ENCODE assay signal across 8 cellular contexts in genomic region chr11:128733440-128734115, GRCh38. TPM values are rescaled to one million over a fixed set of nuclear protein-coding genes. Genes with fewer than 3 reads are reported as not detected.
DNase-seq lines count a peak whose midpoint lies in the region; ATAC-seq and TF ChIP-seq lines count a peak whose summit lies in the region.

No MANE protein-coding gene starts in this region.

- WGBS in heart right ventricle, 2 donors = 77 to 78% methylated on average over 9 of the region's 9 CpGs

- peak overlapping the region; percentile 78 for H3K27ac Mint-ChIP-seq in activated CD8-positive, alpha-beta T cell treated with anti-CD3 and anti-CD28 coated beads, Interleukin-2, amount 10 ng/mL, durations not matched to agents 7 days and 5 days

- H3K9me3 ChIP-seq in mucosa of descending colon = no peaks in the 10 kb centered on the region
- no peaks in the 10 kb centered on the region for H3K9me3 ChIP-seq in tibial artery
- H3K9me3 ChIP-seq in heart right ventricle = no peaks in the 10 kb centered on the region

- CTCF ChIA-PET in activated CD8-positive, alpha-beta T cell treated with anti-CD3 and anti-CD28 coated beads, Interleukin-2, amount 10 ng/mL, durations not matched to agents 7 days and 5 days (lab: Charles Lee) = interaction anchor here (0.9 to 2.7 kb wide), 9 partner anchors 12 to 224 kb away, joined by 3 to 13 read pairs (median 4); partner anchors contain the start of gene FLI1

- peak; percentile 39 for ATAC-seq in GM19023 (IDR thresholded peaks at IDR 0.05; ENCODE audit: unreplicated experiment)
- peak; percentile 37 for ATAC-seq in HG02852 (IDR thresholded peaks at IDR 0.05; ENCODE audit: unreplicated experiment)
- peak; percentile 53 for ATAC-seq in activated CD8-positive, alpha-beta T cell treated with anti-CD3 and anti-CD28 coated beads, Interleukin-2, amount 10 ng/mL, durations not matched to agents 7 days and 5 days
- ATAC-seq in mucosa of descending colon = peak; percentile 57
- no peak for ATAC-seq in heart right ventricle

- intact Hi-C loops in mucosa of descending colon (cut with DNase I, micrococcal nuclease) = no loop called here
- intact Hi-C loops in tibial artery (cut with DNase I; ENCODE audit: low total_unique reads) = no loop called here
- intact Hi-C loops in heart right ventricle (cut with DNase I) = no loop called here

- H3K27me3 ChIP-seq in tibial artery (no peaks in the 10 kb centered on the region), heart right ventricle (no peaks in the 10 kb centered on the region)

- H3K36me3 ChIP-seq in mucosa of descending colon (ENCODE audit: low read depth) (no peaks in the 10 kb centered on the region), tibial artery (no peaks in the 10 kb centered on the region), heart right ventricle (peaks cover 0 to 9% (median 0%) of the 10 kb centered on the region in 9 donors)

- H3K9me3 Mint-ChIP-seq in activated CD8-positive, alpha-beta T cell treated with anti-CD3 and anti-CD28 coated beads, Interleukin-2, amount 10 ng/mL, durations not matched to agents 7 days and 5 days (ENCODE audit: insufficient read depth) = no peaks in the 10 kb centered on the region

- peak; percentile 51 for DNase-seq in activated CD8-positive, alpha-beta T cell treated with anti-CD3 and anti-CD28 coated beads, Interleukin-2, amount 10 ng/mL, durations not matched to agents 7 days and 5 days
- DNase-seq in mucosa of descending colon (no peak), tibial artery (no peak), GF-D8 (lab: John Stamatoyannopoulos, UW) (no peak), heart right ventricle (no peak), SW 1271 (lab: John Stamatoyannopoulos, UW) (no peak)

- H3K4me3 ChIP-seq in mucosa of descending colon (no peak overlapping the region), tibial artery (no peak overlapping the region), heart right ventricle (peak overlapping the region in 1 of 10 donors; percentile 11)

- H3K4me3 Mint-ChIP-seq in activated CD8-positive, alpha-beta T cell treated with anti-CD3 and anti-CD28 coated beads, Interleukin-2, amount 10 ng/mL, durations not matched to agents 7 days and 5 days = peak overlapping the region; percentile 61

- H3K27ac ChIP-seq in tibial artery (no peak overlapping the region), heart right ventricle (peak overlapping the region in 1 of 10 donors; percentile 67)

- POLR2A ChIA-PET in activated CD8-positive, alpha-beta T cell treated with anti-CD3 and anti-CD28 coated beads, Interleukin-2, amount 10 ng/mL, durations not matched to agents 7 days and 5 days (lab: Charles Lee) = interaction anchor here (0.5 to 2.0 kb wide), 11 partner anchors 8 to 262 kb away, joined by 3 to 7 read pairs (median 3); partner anchors contain the start of gene FLI1

- TF ChIP-seq CTCF in mucosa of descending colon (IDR thresholded peaks at IDR 0.05) = no peak
- TF ChIP-seq CTCF in tibial artery (IDR thresholded peaks at IDR 0.05) = no peak
- TF ChIP-seq CTCF in heart right ventricle (IDR thresholded peaks at IDR 0.05) = no peak

- H3K36me3 Mint-ChIP-seq in activated CD8-positive, alpha-beta T cell treated with anti-CD3 and anti-CD28 coated beads, Interleukin-2, amount 10 ng/mL, durations not matched to agents 7 days and 5 days (ENCODE audit: low read depth) = peaks cover 62% of the 10 kb centered on the region

- peaks cover 98% of the 10 kb centered on the region for H3K4me1 Mint-ChIP-seq in activated CD8-positive, alpha-beta T cell treated with anti-CD3 and anti-CD28 coated beads, Interleukin-2, amount 10 ng/mL, durations not matched to agents 7 days and 5 days (ENCODE audit: low read depth)

- H3K4me1 ChIP-seq in mucosa of descending colon (ENCODE audit: low read depth) = peaks cover 10% of the 10 kb centered on the region
- no peaks in the 10 kb centered on the region for H3K4me1 ChIP-seq in tibial artery
- peaks cover 10 to 100% (median 91%) of the 10 kb centered on the region in 9 donors for H3K4me1 ChIP-seq in heart right ventricle

- no peaks in the 10 kb centered on the region for H3K27me3 Mint-ChIP-seq in activated CD8-positive, alpha-beta T cell treated with anti-CD3 and anti-CD28 coated beads, Interleukin-2, amount 10 ng/mL, durations not matched to agents 7 days and 5 days (ENCODE audit: low read depth)

RNA-seq across cellular contexts. Expression of gene FLI1, which starts 39.7 kb away (rescaled TPM):
- 10 to 100 TPM; 83.4 to 93.4 TPM for total RNA-seq in activated CD8-positive, alpha-beta T cell treated with anti-CD3 and anti-CD28 coated beads, Interleukin-2, amount 10 ng/mL, durations not matched to agents 7 days and 5 days
- total RNA-seq in mucosa of descending colon (10 to 100 TPM in 2 of 3 donors, 1 to 10 TPM in 1; 5.8 to 10.9 (median 10.1) TPM), heart right ventricle (10 to 100 TPM; 11.7 to 33.3 (median 17.2) TPM)
- polyA plus RNA-seq in heart right ventricle = 10 to 100 TPM; 11.4 to 12.1 TPM

Comparison
In these comparisons a context has a peak if more than half of its experiments do, and no peak if none do; other contexts are left out.
1. ATAC-seq: peak in GM19023 (single experiment), HG02852 (single experiment), activated CD8-positive, alpha-beta T cell treated with anti-CD3 and anti-CD28 coated beads, Interleukin-2, amount 10 ng/mL, durations not matched to agents 7 days and 5 days (single experiment) and mucosa of descending colon (single experiment); none in heart right ventricle (0 of 8).